In the genomic region with DNA sequence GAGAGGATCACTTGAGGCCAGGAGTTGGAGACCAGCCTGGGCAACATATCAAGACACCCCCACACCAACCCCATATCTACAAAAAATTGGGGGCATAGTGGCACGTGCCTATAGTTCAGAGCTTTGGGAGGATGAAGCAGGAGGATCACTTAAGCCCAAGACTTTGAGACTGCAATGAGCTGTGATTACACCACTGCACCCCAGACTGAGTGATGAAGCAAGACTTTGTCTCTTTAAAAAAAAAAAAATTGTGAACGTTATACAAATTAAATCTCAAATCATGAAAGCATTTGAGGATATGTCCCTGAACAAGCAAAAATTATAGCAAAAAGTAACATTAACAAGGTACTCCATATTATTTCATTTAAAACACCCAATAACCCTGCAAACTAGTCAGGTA, we compare ENCODE assay signal across 17 cellular contexts. TPM values are rescaled to one million over a fixed set of nuclear protein-coding genes. Genes with fewer than 3 reads are reported as not detected.
A peak's percentile ranks its signal among the peaks of the same experiment; 100 is the strongest.
DNase-seq lines count a peak whose midpoint lies in the region; ATAC-seq, FAIRE-seq and TF ChIP-seq lines count a peak whose summit lies in the region.
"Had no signal": no experiment of that assay in that cellular context is flagged by ENCODE, and none has a peak within 500 bp of the region (broad histone marks: within the 10 kb centered on the region; RNA-seq: fewer than 3 reads in every experiment).

No MANE protein-coding gene starts in this region.

- TF ChIP-seq CTCF in HEK293 (tag by site-specific recombination; IDR thresholded peaks at IDR 0.05) (no peak), GM12878 (IDR thresholded peaks at IDR 0.05 in 2 of 3, conservative IDR thresholded peaks at IDR 0.05 in 1 of 3; ENCODE audit: control insufficient read depth in 2 of 3, extremely low read depth in 1 of 3, insufficient read depth in 1 of 3, low read depth in 3 of 3, low read length in 3 of 3) (no peak), lower lobe of right lung (IDR thresholded peaks at IDR 0.05) (no peak), type B pancreatic cell (conservative IDR thresholded peaks at IDR 0.05) (no peak)

- no peaks in the 10 kb centered on the region for H3K27me3 ChIP-seq in GM12878 (replicated peaks in 1 of 2; ENCODE audit: control insufficient read depth in 2 of 2, insufficient read depth in 2 of 2, low read length in 1 of 2)
- H3K27me3 ChIP-seq in lower lobe of right lung (ENCODE audit: low read depth): peaks cover 5% of the 10 kb centered on the region
- H3K27me3 ChIP-seq: Peyer's patch had no signal

- peak overlapping the region; percentile 92 for H3K4me3 Mint-ChIP-seq in type B pancreatic cell
- H3K4me3 Mint-ChIP-seq: activated CD4-positive, alpha-beta memory T cell treated with anti-CD3 and anti-CD28 coated beads, Interleukin-2, amount 10 ng/mL, durations not matched to agents 7 days and 5 days; B cell had no signal

- no TSS peak for BruUV-seq in GM12878 (replicated peaks; lab: Mats Ljungman, UMichigan)

- in situ Hi-C loops in GM12878 (cut with MboI): no loop called here

- WGBS in GM12878 (ENCODE audit: insufficient coverage, insufficient replicate concordance, low lambda C conversion rate, missing lambda C conversion rate): 23% methylated on average over 2 of the region's 2 CpGs

- TF ChIP-seq POLR2A in GM12878 (IDR thresholded peaks at IDR 0.05; ENCODE audit: low read depth, low read length): no peak

- H3K4me2 ChIP-seq in GM12878 (ENCODE audit: control insufficient read depth, insufficient read depth): peak overlapping the region; percentile 93

- no peak for FAIRE-seq in GM12878 (lab: Jason Lieb, UNC)
- FAIRE-seq: GM18507 had no signal

- ATAC-seq in GM12878: no peak
- no peak for ATAC-seq in lower lobe of right lung
- no peak for ATAC-seq in Right ventricle myocardium inferior
- ATAC-seq: naive thymus-derived CD4-positive, alpha-beta T cell; right cardiac atrium had no signal

- TF ChIP-seq EP300 in GM12878 (IDR thresholded peaks at IDR 0.05; ENCODE audit: borderline replicate concordance in 1 of 2, control insufficient read depth in 1 of 2, low read depth in 2 of 2, low read length in 2 of 2): no peak

- SMC1A ChIA-PET in GM12878 (lab: Charles Lee; ENCODE audit: uncharacterized antibody, unreplicated experiment): no interaction called here

- no peak overlapping the region for H2AFZ ChIP-seq in GM12878 (ENCODE audit: control insufficient read depth, low read depth, low read length)

- H3K9me3 ChIP-seq in HEK293 (ENCODE audit: control insufficient read depth, insufficient read depth, low read depth, low read length) (no peaks in the 10 kb centered on the region), GM12878 (replicated peaks; ENCODE audit: control insufficient read depth, insufficient read depth, low read length) (no peaks in the 10 kb centered on the region), lower lobe of right lung (no peaks in the 10 kb centered on the region)
- H3K9me3 ChIP-seq: Peyer's patch had no signal

- RAD21 ChIA-PET in GM12878 (lab: Charles Lee; ENCODE audit: unreplicated experiment): no interaction called here

- H3K4me1 ChIP-seq in HEK293 (ENCODE audit: control insufficient read depth, insufficient read depth, low read length) (no peaks in the 10 kb centered on the region; the same call in 1 of the 2 replicates), GM12878 (ENCODE audit: control insufficient read depth, insufficient read depth, low read length) (no peaks in the 10 kb centered on the region), lower lobe of right lung (peaks cover 13% of the 10 kb centered on the region)

- intact Hi-C loops in GM12878 (cut with micrococcal nuclease; ENCODE audit: unreplicated experiment) (no loop called here), lower lobe of right lung (cut with DNase I) (no loop called here), Right ventricle myocardium inferior (cut with DNase I) (loop anchor here (10.0 kb wide), 1 partner anchor 179 kb away; no protein-coding TSS in a partner anchor)

- H3K27me3 Mint-ChIP-seq in type B pancreatic cell: no peaks in the 10 kb centered on the region

- peaks cover 16% of the 10 kb centered on the region for H3K4me1 Mint-ChIP-seq in type B pancreatic cell (ENCODE audit: unreplicated experiment)

- H3K36me3 ChIP-seq in HEK293 (ENCODE audit: control insufficient read depth in 2 of 2, insufficient read depth in 1 of 2, low read length in 2 of 2): no peaks in the 10 kb centered on the region; a peak in 1 of 3 replicates
- H3K36me3 ChIP-seq in GM12878 (ENCODE audit: control insufficient read depth in 2 of 2, insufficient read depth in 2 of 2, low read length in 1 of 2): no peaks in the 10 kb centered on the region
- no peaks in the 10 kb centered on the region for H3K36me3 ChIP-seq in lower lobe of right lung
- H3K36me3 ChIP-seq: Peyer's patch had no signal

- no peak overlapping the region for H3K9ac ChIP-seq in GM12878 (ENCODE audit: control insufficient read depth, insufficient read depth, low read length)

- DNase-seq in GM12878 (ENCODE audit: low read depth, low spot score) (no peak), lower lobe of right lung (no peak), type B pancreatic cell (ENCODE audit: extremely low spot score, unreplicated experiment) (no peak), NCI-H2029 treated with DMSO at 0.1 percent for 48 hours (lab: John Stamatoyannopoulos, UW) (no peak), D341Med (ENCODE audit: low spot score) (no peak), Right ventricle myocardium inferior (ENCODE audit: missing footprints) (no peak)
- DNase-seq: activated CD4-positive, alpha-beta memory T cell treated with anti-CD3 and anti-CD28 coated beads, Interleukin-2, amount 10 ng/mL, durations not matched to agents 7 days and 5 days; activated T-cell treated with anti-CD3 and anti-CD28 coated beads, Interleukin-2, amount 50 U/mL, for 48 hours; DMS53; MV-4-11; naive thymus-derived CD4-positive, alpha-beta T cell; Peyer's patch; right cardiac atrium; SW 1271 had no signal

- CTCF ChIA-PET in HEK293 (lab: Yijun Ruan, JAX): interaction anchor here (0.7 kb wide), 1 partner anchor 145 kb away, joined by 4 read pairs; no protein-coding TSS in a partner anchor
- CTCF ChIA-PET in GM12878 (lab: Yijun Ruan, JAX): interaction anchor here (0.6 to 3.3 kb wide), 2 partner anchors 64 to 668 kb away, joined by 4 to 15 read pairs; no protein-coding TSS in a partner anchor

- POLR2A ChIA-PET in HEK293 (lab: Yijun Ruan, JAX) (interaction anchor here (0.7 to 1.4 kb wide), 2 partner anchors 16 to 93 kb away, joined by 3 to 4 read pairs; partner anchors contain the start of gene BORCS5), GM12878 (lab: Charles Lee) (interaction anchor here (0.5 kb wide), 1 partner anchor 345 kb away, joined by 5 read pairs; no protein-coding TSS in a partner anchor)

- no peak overlapping the region for H3K4me3 ChIP-seq in HEK293 (ENCODE audit: low read depth, low read length)
- H3K4me3 ChIP-seq in GM12878: peak overlapping the region; percentile 92
- H3K4me3 ChIP-seq in lower lobe of right lung: peak overlapping the region; percentile 72

- no peak for TF ChIP-seq RAD21 in GM12878 (IDR thresholded peaks at IDR 0.05; ENCODE audit: insufficient read depth, low read depth, low read length)

- peaks cover 13% of the 10 kb centered on the region for H3K79me2 ChIP-seq in GM12878 (ENCODE audit: control insufficient read depth, insufficient read depth, low read length)

- H3K36me3 Mint-ChIP-seq in type B pancreatic cell: peaks cover 21% of the 10 kb centered on the region

- H3K27ac Mint-ChIP-seq in type B pancreatic cell: no peak overlapping the region
- H3K27ac Mint-ChIP-seq: activated CD4-positive, alpha-beta memory T cell treated with anti-CD3 and anti-CD28 coated beads, Interleukin-2, amount 10 ng/mL, durations not matched to agents 7 days and 5 days; B cell had no signal

- H3K27ac ChIP-seq in HEK293 (ENCODE audit: extremely low read depth, low read depth, low read length) (no peak overlapping the region), GM12878 (ENCODE audit: control insufficient read depth, insufficient read depth) (no peak overlapping the region), lower lobe of right lung (no peak overlapping the region)
- H3K27ac ChIP-seq: Peyer's patch had no signal

- H4K20me1 ChIP-seq in GM12878 (ENCODE audit: control insufficient read depth, insufficient read depth): no peaks in the 10 kb centered on the region

- no peaks in the 10 kb centered on the region for H3K9me3 Mint-ChIP-seq in type B pancreatic cell
- H3K9me3 Mint-ChIP-seq: activated CD4-positive, alpha-beta memory T cell treated with anti-CD3 and anti-CD28 coated beads, Interleukin-2, amount 10 ng/mL, durations not matched to agents 7 days and 5 days; naive thymus-derived CD4-positive, alpha-beta T cell had no signal

TF ChIP-seq in HEK293, 187 proteins besides CTCF, POLR2A, EP300 and RAD21:
- no peak for TF ChIP-seq ZNF785 (tag by site-specific recombination; IDR thresholded peaks at IDR 0.05)
- TF ChIP-seq SCRT1 (tag by site-specific recombination; IDR thresholded peaks at IDR 0.05; ENCODE audit: borderline replicate concordance): 0 out of 2 replicates have a peak, but pooled peaks have one; percentile 25
TF ChIP-seq in HEK293: peak in this region for 1.

TF ChIP-seq in GM12878, 131 proteins besides CTCF, POLR2A, EP300 and RAD21 (continues in another document):
- TF ChIP-seq IRF4 (IDR thresholded peaks at IDR 0.05; ENCODE audit: low read depth, low read length) (no peak), EZH2 (IDR thresholded peaks at IDR 0.05; ENCODE audit: borderline replicate concordance, control insufficient read depth, low read depth, low read length) (no peak), MYB (IDR thresholded peaks at IDR 0.05; ENCODE audit: borderline replicate concordance, low read depth, low read length) (no peak), ZZZ3 (IDR thresholded peaks at IDR 0.05; ENCODE audit: control insufficient read depth, insufficient read length, low read depth) (no peak)

RNA-seq across cellular contexts. Expression of gene LRP6, which starts 2.9 kb away (rescaled TPM):
- total RNA-seq in GM12878 (2013; cell fraction: nucleolus; rRNA removed): 46.5 and 49.7 TPM in 2 replicates
- 10.9 and 14.9 TPM in 2 replicates for total RNA-seq in GM12878 (2014; rRNA removed)
- total RNA-seq in GM12878 (2014; rRNA removed; fragmentation: Illumina TruSeq; extraction: Trizol): 6.8 and 7.1 TPM in 2 replicates
- total RNA-seq in GM12878 (2021): 9.0 and 9.4 TPM in 2 replicates
- polyA plus RNA-seq in GM12878 (2011; ENCODE audit: low read depth): 1.2 TPM
- polyA plus RNA-seq in GM12878 (2011; rRNA removed): 1.5 and 1.6 TPM in 2 replicates
- 1.9 and 3.3 TPM in 2 replicates for polyA plus RNA-seq in GM12878 (2011; cell fraction: cytosol; rRNA removed)
- 2.5 and 3.0 TPM in 2 replicates for polyA plus RNA-seq in GM12878 (2011; cell fraction: nucleus; rRNA removed)
- polyA plus RNA-seq in GM12878 (2012): 2.1 and 2.4 TPM in 2 replicates
- 6.1 TPM in 2 replicates for polyA plus RNA-seq in GM12878 (2014; fragmentation: Illumina TruSeq; extraction: Trizol)
- 1 to 10 TPM; 1.5 to 8.4 TPM for polyA plus RNA-seq in GM12878 (2014; fragmentation: Nextera tagmentation; extraction: Ambion mirVana)
- 5.5 and 5.7 TPM in 2 replicates for polyA plus RNA-seq in GM12878 (2014; rRNA removed)
- polyA plus RNA-seq in GM12878 (2016; fragmentation: Nextera tagmentation; extraction: Ambion mirVana): 1 to 10 TPM; 6.0 to 6.1 TPM
- polyA minus RNA-seq in GM12878 (2011; rRNA and poly(A)+ RNA removed): 8.2 and 9.1 TPM in 2 replicates
- polyA minus RNA-seq in GM12878 (2011; cell fraction: cytosol; rRNA and poly(A)+ RNA removed): 1.2 and 1.9 TPM in 2 replicates
- polyA minus RNA-seq in GM12878 (2011; cell fraction: nucleus; rRNA and poly(A)+ RNA removed): 3.4 and 3.9 TPM in 2 replicates
- 47.4 TPM for total RNA-seq in lower lobe of right lung
- 57.7 and 64.0 TPM in 2 replicates for total RNA-seq in type B pancreatic cell (ENCODE audit: low replicate concordance)
- 20.1 TPM for total RNA-seq in Right ventricle myocardium inferior
